13 cellular contexts compared by ENCODE assay signal in the genomic region with DNA sequence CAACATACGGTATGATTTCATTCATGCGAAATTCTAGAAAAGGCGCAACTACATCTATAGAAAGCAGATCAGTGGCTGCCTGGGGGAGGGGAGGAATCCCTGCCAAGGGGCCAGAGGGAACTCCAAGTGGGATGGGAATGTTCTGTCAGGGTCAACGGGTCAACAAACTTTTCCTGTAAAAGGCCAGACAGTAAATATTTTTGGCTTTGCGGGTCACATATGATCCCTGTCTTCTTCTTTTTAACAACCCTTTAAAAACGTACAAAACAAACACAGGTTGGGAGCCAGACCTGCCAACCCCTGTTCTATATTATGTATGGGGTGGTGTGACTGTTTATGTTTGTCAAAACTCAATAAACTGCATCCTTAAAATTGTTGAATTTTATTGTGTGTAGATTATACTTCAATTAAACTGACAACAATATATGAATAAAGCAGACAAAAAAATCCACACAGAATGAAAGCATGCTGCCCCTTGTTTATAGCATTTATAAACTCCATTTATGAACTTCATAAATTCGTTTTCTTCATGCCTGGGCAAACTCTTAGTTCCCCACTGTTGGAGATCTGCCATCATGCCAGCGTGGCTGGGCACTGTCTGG. TPM values are rescaled to one million over a fixed set of nuclear protein-coding genes. Genes with fewer than 3 reads are reported as not detected.
DNase-seq lines count a peak whose midpoint lies in the region; ATAC-seq, FAIRE-seq and TF ChIP-seq lines count a peak whose summit lies in the region.
"Had no signal": no experiment of that assay in that cellular context is flagged by ENCODE, and none has a peak within 500 bp of the region (broad histone marks: within the 10 kb centered on the region; RNA-seq: fewer than 3 reads in every experiment).

No MANE protein-coding gene starts in this region.

- H3K4me3 Mint-ChIP-seq in nephron progenitor cell = peak overlapping the region; percentile 71
- H3K4me3 Mint-ChIP-seq in stimulated activated memory B cell treated with anti-CD40 and anti-IgM and Interleukin-4, amounts not matched to agents 10 μg/mL and 1 μg/mL and 100 μg/mL, for 72 hours = no peak overlapping the region
- H3K4me3 Mint-ChIP-seq: activated CD4-positive, alpha-beta T cell treated with anti-CD3 and anti-CD28 coated beads, Interleukin-2, amount 10 ng/mL, durations not matched to agents 24 days and 14 days had no signal

- H3K27me3 ChIP-seq in right atrium auricular region (no peaks in the 10 kb centered on the region), uterus (no peaks in the 10 kb centered on the region)

- H3K27me3 Mint-ChIP-seq in nephron progenitor cell (ENCODE audit: low read depth, poor library complexity) = no peaks in the 10 kb centered on the region
- no peaks in the 10 kb centered on the region for H3K27me3 Mint-ChIP-seq in stimulated activated memory B cell treated with anti-CD40 and anti-IgM and Interleukin-4, amounts not matched to agents 10 μg/mL and 1 μg/mL and 100 μg/mL, for 72 hours
- H3K27me3 Mint-ChIP-seq: activated CD4-positive, alpha-beta T cell treated with anti-CD3 and anti-CD28 coated beads, Interleukin-2, amount 10 ng/mL, durations not matched to agents 24 days and 14 days; progenitor cell of endocrine pancreas had no signal

- H3K27ac Mint-ChIP-seq in nephron progenitor cell = peak overlapping the region; percentile 97
- no peak overlapping the region for H3K27ac Mint-ChIP-seq in stimulated activated memory B cell treated with anti-CD40 and anti-IgM and Interleukin-4, amounts not matched to agents 10 μg/mL and 1 μg/mL and 100 μg/mL, for 72 hours

- H3K36me3 ChIP-seq in right atrium auricular region (no peaks in the 10 kb centered on the region), uterus (no peaks in the 10 kb centered on the region)

- H3K27ac ChIP-seq in right atrium auricular region = peak overlapping the region; percentile 74 to 86
- peak overlapping the region; percentile 77 to 90 for H3K27ac ChIP-seq in uterus

- peaks cover 7% of the 10 kb centered on the region for H3K36me3 Mint-ChIP-seq in nephron progenitor cell (ENCODE audit: low read depth)
- peaks cover 30% of the 10 kb centered on the region for H3K36me3 Mint-ChIP-seq in stimulated activated memory B cell treated with anti-CD40 and anti-IgM and Interleukin-4, amounts not matched to agents 10 μg/mL and 1 μg/mL and 100 μg/mL, for 72 hours

- TF ChIP-seq CTCF in right atrium auricular region (IDR thresholded peaks at IDR 0.05) (no peak), nephron progenitor cell (IDR thresholded peaks at IDR 0.05) (no peak), uterus (IDR thresholded peaks at IDR 0.05) (no peak)

- H3K9me3 ChIP-seq in right atrium auricular region (no peaks in the 10 kb centered on the region), uterus (no peaks in the 10 kb centered on the region)

- DNase-seq in right atrium auricular region (ENCODE audit: low spot score) (no peak), Right ventricle myocardium inferior (ENCODE audit: missing footprints) (no peak), nephron progenitor cell (no peak), uterus (no peak), HUDEP-2 (lab: John Stamatoyannopoulos, UW; ENCODE audit: unreplicated experiment in 76 of 76) (no peak)
- no peak for DNase-seq in activated CD4-positive, alpha-beta T cell treated with anti-CD3 and anti-CD28 coated beads for 48 hours
- DNase-seq: activated CD4-positive, alpha-beta T cell treated with anti-CD3 and anti-CD28 coated beads, Interleukin-2, amount 10 ng/mL, durations not matched to agents 24 days and 14 days; kidney; NCI-H1092; NCI-H748 treated with DMSO at 0.1 percent for 48 hours had no signal

- intact Hi-C loops in Right ventricle myocardium inferior (cut with DNase I) (no loop called here), uterus (cut with DNase I; ENCODE audit: low total_unique reads) (no loop called here)

- peaks cover 58% of the 10 kb centered on the region for H3K4me1 Mint-ChIP-seq in nephron progenitor cell
- peaks cover 14% of the 10 kb centered on the region for H3K4me1 Mint-ChIP-seq in stimulated activated memory B cell treated with anti-CD40 and anti-IgM and Interleukin-4, amounts not matched to agents 10 μg/mL and 1 μg/mL and 100 μg/mL, for 72 hours

- H3K4me1 ChIP-seq in right atrium auricular region (peaks cover 0 to 50% of the 10 kb centered on the region in 2 donors), uterus (peaks cover 11 to 22% of the 10 kb centered on the region in 2 donors)

- no peaks in the 10 kb centered on the region for H3K9me3 Mint-ChIP-seq in nephron progenitor cell
- H3K9me3 Mint-ChIP-seq in stimulated activated memory B cell treated with anti-CD40 and anti-IgM and Interleukin-4, amounts not matched to agents 10 μg/mL and 1 μg/mL and 100 μg/mL, for 72 hours = no peaks in the 10 kb centered on the region
- H3K9me3 Mint-ChIP-seq: activated CD4-positive, alpha-beta T cell treated with anti-CD3 and anti-CD28 coated beads, Interleukin-2, amount 10 ng/mL, durations not matched to agents 24 days and 14 days had no signal

- H3K4me3 ChIP-seq in right atrium auricular region (no peak overlapping the region), uterus (no peak overlapping the region)

- peak; percentile 86 for FAIRE-seq in endometrium (lab: Jason Lieb, UNC)
- FAIRE-seq: kidney had no signal

- TF ChIP-seq POLR2A in uterus (IDR thresholded peaks at IDR 0.05) = no peak

- no peak for ATAC-seq in Right ventricle myocardium inferior
- no peak for ATAC-seq in stimulated activated memory B cell treated with anti-CD40 and anti-IgM and Interleukin-4, amounts not matched to agents 10 μg/mL and 1 μg/mL and 100 μg/mL, for 72 hours

RNA-seq across cellular contexts. Expression of a gene that starts 56.6 kb away (rescaled TPM):
- total RNA-seq in right atrium auricular region (10 to 100 TPM; 12.1 to 25.2 TPM), Right ventricle myocardium inferior (11.0 TPM), uterus (10 to 100 TPM; 17.2 to 64.4 (median 25.4) TPM)
